8 cellular contexts compared by ENCODE assay signal in the genomic region with DNA sequence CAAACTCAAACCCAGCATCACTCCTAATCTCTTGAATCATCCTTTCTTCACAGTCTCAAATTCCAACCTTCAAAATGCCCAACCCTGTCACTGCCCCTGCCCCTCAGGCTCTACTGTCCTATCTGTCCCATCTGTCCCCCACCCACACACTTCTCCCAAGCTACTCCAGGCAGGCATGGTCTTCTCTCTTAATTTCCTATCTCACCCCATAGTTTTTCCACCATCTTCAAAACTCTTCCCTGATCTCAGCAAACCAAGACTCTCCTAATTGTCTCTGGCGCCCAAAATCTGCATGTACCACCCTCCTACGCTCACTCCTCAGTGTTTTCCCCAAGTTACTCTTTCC. TPM values are rescaled to one million over a fixed set of nuclear protein-coding genes. Genes with fewer than 3 reads are reported as not detected.
DNase-seq lines count a peak whose midpoint lies in the region; ATAC-seq, FAIRE-seq and TF ChIP-seq lines count a peak whose summit lies in the region.

No MANE protein-coding gene starts in this region.

- TF ChIP-seq EP300 in gastroesophageal sphincter (IDR thresholded peaks at IDR 0.05), result no peak

- H3K27me3 ChIP-seq in gastroesophageal sphincter (no peaks in the 10 kb centered on the region), skeletal muscle satellite cell (ENCODE audit: control insufficient read depth, insufficient read depth, low read length) (no peaks in the 10 kb centered on the region)

- peak overlapping the region; percentile 82 for H3K4me2 ChIP-seq in skeletal muscle satellite cell (ENCODE audit: low read length)

- no peaks in the 10 kb centered on the region for H3K36me3 ChIP-seq in gastroesophageal sphincter
- no peaks in the 10 kb centered on the region for H3K36me3 ChIP-seq in skeletal muscle satellite cell (ENCODE audit: insufficient read depth, low read length)

- WGBS in gastroesophageal sphincter (ENCODE audit: low coverage in 1 of 2), 2 donors, result 0 to 37% methylated on average over 2 of the region's 2 CpGs

- no peak for TF ChIP-seq CTCF in WI38 (IDR thresholded peaks at IDR 0.05; ENCODE audit: low read depth, low read length)
- no peak for TF ChIP-seq CTCF in gastroesophageal sphincter (IDR thresholded peaks at IDR 0.05)

- H3K27ac ChIP-seq in gastroesophageal sphincter, result peak overlapping the region; percentile 67 to 88 (median 86)

- no peak for TF ChIP-seq POLR2A in gastroesophageal sphincter (IDR thresholded peaks at IDR 0.05)

- peak; percentile 65 for FAIRE-seq in GM19239 (lab: Jason Lieb, UNC)

- H3K4me3 ChIP-seq in WI38 (ENCODE audit: low read depth, low read length), result peak overlapping the region; percentile 70
- peak overlapping the region; percentile 68 to 69 for H3K4me3 ChIP-seq in gastroesophageal sphincter
- peak overlapping the region; percentile 85 for H3K4me3 ChIP-seq in skeletal muscle satellite cell (ENCODE audit: low read length)

- no peaks in the 10 kb centered on the region for H3K9me3 ChIP-seq in gastroesophageal sphincter
- H3K9me3 ChIP-seq in skeletal muscle satellite cell (replicated peaks; ENCODE audit: low read length), result no peaks in the 10 kb centered on the region

- DNase-seq in GM19239 (ENCODE audit: insufficient read length, low spot score) (no peak), NCI-H748 treated with DMSO at 0.1 percent for 48 hours (lab: John Stamatoyannopoulos, UW) (no peak)

- H3K4me1 ChIP-seq in gastroesophageal sphincter (peaks cover 0 to 38% (median 0%) of the 10 kb centered on the region in 3 donors), skeletal muscle satellite cell (ENCODE audit: control insufficient read depth, insufficient read depth, low read length) (peaks cover 14% of the 10 kb centered on the region)

- peak overlapping the region; percentile 94 for H3K9ac ChIP-seq in skeletal muscle satellite cell (ENCODE audit: low read depth, low read length)

- ATAC-seq in gastroesophageal sphincter, result no peak
- ATAC-seq in HG02571 (IDR thresholded peaks at IDR 0.05; ENCODE audit: unreplicated experiment), result no peak
- ATAC-seq in GM21367 (IDR thresholded peaks at IDR 0.05; ENCODE audit: unreplicated experiment), result no peak
- ATAC-seq in HG03565 (IDR thresholded peaks at IDR 0.05; ENCODE audit: unreplicated experiment), result no peak

RNA-seq across cellular contexts. Expression of a gene that starts 0.6 kb away (rescaled TPM):
- 100 to 1,000 TPM in 1 of 4 donors, 10 to 100 TPM in 3; 65.7 to 108 (median 75.6) TPM for total RNA-seq in gastroesophageal sphincter
- 102 and 119 TPM in 2 replicates for total RNA-seq in skeletal muscle satellite cell (2012; rRNA removed)
